ENCODE assay signal across 35 cellular contexts in genomic region chr6:107841265-107841650, GRCh38. TPM values are rescaled to one million over a fixed set of nuclear protein-coding genes. Genes with fewer than 3 reads are reported as not detected.
"Had no signal": no experiment of that assay in that cellular context is flagged by ENCODE, and none has a peak within 500 bp of the region (broad histone marks: within the 10 kb centered on the region; RNA-seq: fewer than 3 reads in every experiment).

No MANE protein-coding gene starts in this region.

- H2AFZ ChIP-seq: parathyroid adenoma had no signal

- H3K79me2 ChIP-seq: parathyroid adenoma had no signal

- H3K4me1 ChIP-seq: adrenal gland, body of pancreas, colonic mucosa, gastroesophageal sphincter, parathyroid adenoma, psoas muscle, sigmoid colon, vagina had no signal

- H3K27me3 Mint-ChIP-seq: activated naive CD8-positive, alpha-beta T cell; naive thymus-derived CD8-positive, alpha-beta T cell; stimulated activated naive CD8-positive, alpha-beta T cell treated with anti-CD3 and anti-CD28 coated beads, Interleukin-15, Interleukin-2, amounts not matched to agents 100 ng/mL and 50 ng/mL, for 24 hours had no signal

- H3K9ac ChIP-seq: parathyroid adenoma had no signal

- H3K9me3 ChIP-seq: adrenal gland, body of pancreas, colonic mucosa, gastroesophageal sphincter, psoas muscle, sigmoid colon, thoracic aorta, vagina had no signal

- H3K36me3 ChIP-seq: adrenal gland, colonic mucosa, gastroesophageal sphincter, sigmoid colon, thoracic aorta, vagina had no signal

- FAIRE-seq: endothelial cell of umbilical vein, keratinocyte, small intestine had no signal

- H3K4me3 ChIP-seq: adrenal gland, body of pancreas, colonic mucosa, dorsolateral prefrontal cortex, gastroesophageal sphincter, psoas muscle, sigmoid colon, thoracic aorta, vagina had no signal

- H3K27ac Mint-ChIP-seq: activated naive CD8-positive, alpha-beta T cell; memory B cell; naive thymus-derived CD8-positive, alpha-beta T cell; stimulated activated effector memory CD8-positive, alpha-beta T cell treated with anti-CD3 and anti-CD28 coated beads, Interleukin-12 subunit alpha, Interleukin-12 subunit beta, amount 100 ng/mL, for 72 hours; stimulated activated naive CD8-positive, alpha-beta T cell treated with anti-CD3 and anti-CD28 coated beads, Interleukin-15, Interleukin-2, amounts not matched to agents 100 ng/mL and 50 ng/mL, for 24 hours; T-helper 1 cell treated with Interleukin-12 subunit alpha and Interleukin-12 subunit beta and Interleukin-4 antibody, amounts not matched to agents 30 μg/mL and 1 μg/mL, for 36 hours; type B pancreatic cell had no signal

- H3K4me3 Mint-ChIP-seq: activated naive CD8-positive, alpha-beta T cell; memory B cell; naive thymus-derived CD8-positive, alpha-beta T cell; neural crest cell; stimulated activated effector memory CD8-positive, alpha-beta T cell treated with anti-CD3 and anti-CD28 coated beads, Interleukin-12 subunit alpha, Interleukin-12 subunit beta, amount 100 ng/mL, for 72 hours; stimulated activated naive CD8-positive, alpha-beta T cell treated with anti-CD3 and anti-CD28 coated beads, Interleukin-15, Interleukin-2, amounts not matched to agents 100 ng/mL and 50 ng/mL, for 24 hours; T-helper 1 cell treated with Interleukin-12 subunit alpha and Interleukin-12 subunit beta and Interleukin-4 antibody, amounts not matched to agents 30 μg/mL and 1 μg/mL, for 36 hours; type B pancreatic cell had no signal

- ATAC-seq: body of pancreas; gastroesophageal sphincter; left cardiac atrium; naive thymus-derived CD8-positive, alpha-beta T cell; psoas muscle; stimulated activated effector memory CD8-positive, alpha-beta T cell treated with anti-CD3 and anti-CD28 coated beads, Interleukin-12 subunit alpha, Interleukin-12 subunit beta, amount 100 ng/mL, for 72 hours had no signal

- DNase-seq: activated CD8-positive, alpha-beta memory T cell treated with anti-CD3 and anti-CD28 coated beads for 24 hours; activated effector memory CD4-positive, alpha-beta T cell treated with Interleukin-2 at 50 U/mL for 16 hours; activated naive CD4-positive, alpha-beta T cell treated with Interleukin-2 at 50 U/mL for 16 hours; adrenal gland; aorta; body of pancreas; cerebellar nuclear complex; colonic mucosa; dorsolateral prefrontal cortex; effector memory CD4-positive, alpha-beta T cell; hippocampal formation; left cardiac atrium; midbrain; naive thymus-derived CD8-positive, alpha-beta T cell; occipital lobe; psoas muscle; sigmoid colon; small intestine; stimulated activated CD4-positive, alpha-beta T cell treated with anti-CD3 and anti-CD28 coated beads, Interleukin-4, amount 100 ng/mL, for 24 hours; T1000 had no signal

- H3K27ac ChIP-seq: adrenal gland, body of pancreas, colonic mucosa, dorsolateral prefrontal cortex, gastroesophageal sphincter, parathyroid adenoma, psoas muscle, sigmoid colon, thoracic aorta, vagina had no signal

- H3K9me3 Mint-ChIP-seq: memory B cell; naive thymus-derived CD8-positive, alpha-beta T cell; neural crest cell; stimulated activated effector memory CD8-positive, alpha-beta T cell treated with anti-CD3 and anti-CD28 coated beads, Interleukin-12 subunit alpha, Interleukin-12 subunit beta, amount 100 ng/mL, for 72 hours; stimulated activated naive CD8-positive, alpha-beta T cell treated with anti-CD3 and anti-CD28 coated beads, Interleukin-15, Interleukin-2, amounts not matched to agents 100 ng/mL and 50 ng/mL, for 24 hours; type B pancreatic cell had no signal

- H3K27me3 ChIP-seq: adrenal gland, body of pancreas, colonic mucosa, sigmoid colon, vagina had no signal

- H3K36me3 Mint-ChIP-seq: memory B cell; naive thymus-derived CD8-positive, alpha-beta T cell; stimulated activated effector memory CD8-positive, alpha-beta T cell treated with anti-CD3 and anti-CD28 coated beads, Interleukin-12 subunit alpha, Interleukin-12 subunit beta, amount 100 ng/mL, for 72 hours; type B pancreatic cell had no signal

RNA-seq across cellular contexts. Expression of gene SCML4, which starts 17.1 kb away (rescaled TPM):
- total RNA-seq: endothelial cell of umbilical vein, fibroblast of lung, fibroblast of villous mesenchyme had no signal
- polyA plus RNA-seq: endothelial cell of umbilical vein, fibroblast of lung, keratinocyte had no signal
